Comparison of ENCODE assay signal across 18 cellular contexts in the genomic region with DNA sequence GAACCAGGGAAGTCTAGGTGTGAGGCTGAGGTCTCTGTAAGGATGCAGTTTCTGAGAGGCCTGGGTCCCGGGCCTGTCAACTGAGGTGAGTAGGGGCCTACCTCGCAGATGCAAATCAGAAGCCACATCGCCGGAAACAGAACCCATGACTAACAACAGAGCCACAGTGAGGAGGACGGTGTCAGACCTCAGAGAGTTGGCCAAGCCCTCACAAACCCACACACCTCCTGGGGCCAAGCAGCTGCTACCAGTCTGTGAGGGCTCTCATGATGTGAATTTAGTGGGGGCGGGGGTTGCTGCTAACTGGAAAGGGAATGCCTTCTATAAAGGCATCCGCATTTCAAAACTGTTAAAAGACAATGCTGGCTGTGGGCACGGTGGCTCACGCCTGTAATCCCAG.
DNase-seq lines count a peak whose midpoint lies in the region; ATAC-seq, FAIRE-seq and TF ChIP-seq lines count a peak whose summit lies in the region.
"Had no signal": no experiment of that assay in that cellular context is flagged by ENCODE, and none has a peak within 500 bp of the region (broad histone marks: within the 10 kb centered on the region; RNA-seq: fewer than 3 reads in every experiment).

No MANE protein-coding gene starts in this region.

- H2AK5ac ChIP-seq in IMR-90 (ENCODE audit: low read depth, low read length): no peak overlapping the region

- H4K8ac ChIP-seq in IMR-90 (ENCODE audit: low read depth in 2 of 2, low read length in 2 of 2): no peak overlapping the region

- no peak for FAIRE-seq in HTR-8/SVneo (lab: Jason Lieb, UNC)
- FAIRE-seq in RCC 7860 (lab: Jason Lieb, UNC): no peak

- TF ChIP-seq CTCF in IMR-90 (conservative IDR thresholded peaks at IDR 0.05; ENCODE audit: low read depth, low read length): no peak

- H2AFZ ChIP-seq in IMR-90 (replicated peaks; ENCODE audit: low read length, poor library complexity): peak overlapping the region; percentile 32

- H3K9me3 Mint-ChIP-seq in activated CD4-positive, alpha-beta T cell treated with anti-CD3 and anti-CD28 coated beads for 36 hours (ENCODE audit: low read depth): no peaks in the 10 kb centered on the region
- H3K9me3 Mint-ChIP-seq in stimulated activated effector memory CD8-positive, alpha-beta T cell treated with anti-CD3 and anti-CD28 coated beads, Interleukin-12 subunit alpha, Interleukin-12 subunit beta, amount 100 ng/mL, for 72 hours: no peaks in the 10 kb centered on the region

- H3K27ac Mint-ChIP-seq in activated CD4-positive, alpha-beta T cell treated with anti-CD3 and anti-CD28 coated beads for 36 hours: no peak overlapping the region
- H3K27ac Mint-ChIP-seq in stimulated activated effector memory CD8-positive, alpha-beta T cell treated with anti-CD3 and anti-CD28 coated beads, Interleukin-12 subunit alpha, Interleukin-12 subunit beta, amount 100 ng/mL, for 72 hours: no peak overlapping the region

- no peak overlapping the region for H4K91ac ChIP-seq in IMR-90 (ENCODE audit: insufficient read depth, low read depth, low read length)

- H3K14ac ChIP-seq in IMR-90 (replicated peaks; ENCODE audit: low read depth, low read length): no peak overlapping the region

- H3K27me3 Mint-ChIP-seq in activated CD4-positive, alpha-beta T cell treated with anti-CD3 and anti-CD28 coated beads for 36 hours: no peaks in the 10 kb centered on the region

- no peak overlapping the region for H2BK120ac ChIP-seq in IMR-90 (ENCODE audit: low read depth, low read length)

- H4K20me1 ChIP-seq in IMR-90 (ENCODE audit: insufficient read depth, low read length): no peaks in the 10 kb centered on the region
- H4K20me1 ChIP-seq: BLaER1 treated with 17β-estradiol and CSF1 and Interleukin-3, amounts not matched to agents 10 nM and 100 nM had no signal

- H3K36me3 Mint-ChIP-seq in activated CD4-positive, alpha-beta T cell treated with anti-CD3 and anti-CD28 coated beads for 36 hours (ENCODE audit: low read depth): no peaks in the 10 kb centered on the region
- no peaks in the 10 kb centered on the region for H3K36me3 Mint-ChIP-seq in stimulated activated effector memory CD8-positive, alpha-beta T cell treated with anti-CD3 and anti-CD28 coated beads, Interleukin-12 subunit alpha, Interleukin-12 subunit beta, amount 100 ng/mL, for 72 hours

- no peak overlapping the region for H4K5ac ChIP-seq in IMR-90 (ENCODE audit: low read depth, low read length)

- in situ Hi-C loops in IMR-90 (cut with MboI; ENCODE audit: low sequenced_read_pairs): no loop called here

- no peaks in the 10 kb centered on the region for H3K4me1 Mint-ChIP-seq in activated CD4-positive, alpha-beta T cell treated with anti-CD3 and anti-CD28 coated beads for 36 hours
- peaks cover 5% of the 10 kb centered on the region for H3K4me1 Mint-ChIP-seq in stimulated activated effector memory CD8-positive, alpha-beta T cell treated with anti-CD3 and anti-CD28 coated beads, Interleukin-12 subunit alpha, Interleukin-12 subunit beta, amount 100 ng/mL, for 72 hours

- peak; percentile 9 for DNase-seq in activated CD4-positive, alpha-beta T cell treated with anti-CD3 and anti-CD28 coated beads for 36 hours
- no peak for DNase-seq in activated CD4-positive, alpha-beta T cell treated with anti-CD3 and anti-CD28 coated beads, Interleukin-2, amount 50 U/mL, for 4 hours
- no peak for DNase-seq in IMR-90
- DNase-seq in iPS-NIHi7 (ENCODE audit: extremely low spot score): peak; percentile 12
- DNase-seq in stimulated activated effector memory CD8-positive, alpha-beta T cell treated with anti-CD3 and anti-CD28 coated beads, Interleukin-12 subunit alpha, Interleukin-12 subunit beta, amount 100 ng/mL, for 72 hours (ENCODE audit: low spot score in 2 of 2): no peak
- DNase-seq in HTR-8/SVneo (ENCODE audit: insufficient read length, low spot score): no peak
- no peak for DNase-seq in RCC 7860 (ENCODE audit: low spot score)
- DNase-seq: 8988T, DMS 273 treated with DMSO at 0.1 percent for 48 hours, H7, NCI-H1048, NCI-H146, NCI-H446, Peyer's patch, SHP77 had no signal

- no peak overlapping the region for H2BK20ac ChIP-seq in IMR-90 (ENCODE audit: low read depth, low read length)

- no peak for ATAC-seq in activated CD4-positive, alpha-beta T cell treated with anti-CD3 and anti-CD28 coated beads for 36 hours
- no peak for ATAC-seq in IMR-90 (ENCODE audit: low read depth)
- peak; percentile 43 for ATAC-seq in stimulated activated effector memory CD8-positive, alpha-beta T cell treated with anti-CD3 and anti-CD28 coated beads, Interleukin-12 subunit alpha, Interleukin-12 subunit beta, amount 100 ng/mL, for 72 hours
- ATAC-seq in HG02852 (IDR thresholded peaks at IDR 0.05; ENCODE audit: unreplicated experiment): no peak
- ATAC-seq: SK-N-SH treated with all-trans-retinoic acid at 6 μM for 48 hours had no signal

- H3K79me1 ChIP-seq in IMR-90 (ENCODE audit: low read depth in 1 of 2, low read length in 2 of 2): no peaks in the 10 kb centered on the region

- no peak for TF ChIP-seq POLR2A in IMR-90 (IDR thresholded peaks at IDR 0.05; ENCODE audit: low read depth, low read length)

- H3K9me3 ChIP-seq in IMR-90 (ENCODE audit: control insufficient read depth, insufficient read depth, low read length): no peaks in the 10 kb centered on the region
- H3K9me3 ChIP-seq: BLaER1 treated with 17β-estradiol and CSF1 and Interleukin-3, amounts not matched to agents 10 nM and 100 nM; Peyer's patch had no signal

- H2AK9ac ChIP-seq in IMR-90 (replicated peaks; ENCODE audit: low read depth, low read length, poor library complexity): no peak overlapping the region

- no peak for TF ChIP-seq RAD21 in IMR-90 (IDR thresholded peaks at IDR 0.05; ENCODE audit: low read length)

- POLR2A ChIA-PET in activated CD4-positive, alpha-beta T cell treated with anti-CD3 and anti-CD28 coated beads for 36 hours (lab: Charles Lee): no interaction called here
- POLR2A ChIA-PET in IMR-90 (lab: Charles Lee; ENCODE audit: unreplicated experiment): no interaction called here

- no peak overlapping the region for H2BK15ac ChIP-seq in IMR-90 (ENCODE audit: low read depth, low read length)

- H3K56ac ChIP-seq in IMR-90 (ENCODE audit: extremely low read depth, insufficient read depth, low read length): no peak overlapping the region

- dilution Hi-C loops in IMR-90 (cut with HindIII; ENCODE audit: low sequenced_read_pairs, unreplicated experiment): no loop called here

- 68% methylated on average over 3 of the region's 9 CpGs; no CpG with 5 or more reads in 1 of the 2 experiments for WGBS in IMR-90 (ENCODE audit: extremely low coverage in 2 of 2, insufficient read length in 1 of 2), 2 experiments

- CTCF ChIA-PET in activated CD4-positive, alpha-beta T cell treated with anti-CD3 and anti-CD28 coated beads for 36 hours (lab: Charles Lee): no interaction called here
- CTCF ChIA-PET in IMR-90 (lab: Yijun Ruan, JAX): no interaction called here

- no peak overlapping the region for H3K23ac ChIP-seq in IMR-90 (ENCODE audit: low read depth, low read length)

- no peak overlapping the region for H3K4me3 ChIP-seq in IMR-90 (ENCODE audit: insufficient read depth, low read depth, low read length)
- H3K4me3 ChIP-seq: BLaER1 treated with 17β-estradiol and CSF1 and Interleukin-3, amounts not matched to agents 10 nM and 100 nM; Peyer's patch had no signal

- intact Hi-C loops in activated CD4-positive, alpha-beta T cell treated with anti-CD3 and anti-CD28 coated beads for 36 hours (cut with DNase I, micrococcal nuclease): no loop called here
- intact Hi-C loops in IMR-90 (cut with micrococcal nuclease): no loop called here

- no peaks in the 10 kb centered on the region for H3K36me3 ChIP-seq in IMR-90 (ENCODE audit: control insufficient read depth, insufficient read depth, low read length)
- H3K36me3 ChIP-seq: BLaER1 treated with 17β-estradiol and CSF1 and Interleukin-3, amounts not matched to agents 10 nM and 100 nM; Peyer's patch had no signal

- no peak overlapping the region for H3K18ac ChIP-seq in IMR-90 (ENCODE audit: low read depth, low read length)

- no peak overlapping the region for H3K4me3 Mint-ChIP-seq in activated CD4-positive, alpha-beta T cell treated with anti-CD3 and anti-CD28 coated beads for 36 hours
- no peak overlapping the region for H3K4me3 Mint-ChIP-seq in stimulated activated effector memory CD8-positive, alpha-beta T cell treated with anti-CD3 and anti-CD28 coated beads, Interleukin-12 subunit alpha, Interleukin-12 subunit beta, amount 100 ng/mL, for 72 hours

- no peaks in the 10 kb centered on the region for H3K4me1 ChIP-seq in IMR-90 (ENCODE audit: control insufficient read depth, insufficient read depth, low read length)
- H3K4me1 ChIP-seq: BLaER1 treated with 17β-estradiol and CSF1 and Interleukin-3, amounts not matched to agents 10 nM and 100 nM; Peyer's patch had no signal

- no peak overlapping the region for H2BK5ac ChIP-seq in IMR-90 (ENCODE audit: low read depth, low read length, poor library complexity, severe bottlenecking)

- no peak overlapping the region for H3K4me2 ChIP-seq in IMR-90 (ENCODE audit: low read depth, low read length)
- H3K4me2 ChIP-seq: BLaER1 treated with 17β-estradiol and CSF1 and Interleukin-3, amounts not matched to agents 10 nM and 100 nM had no signal

- no TSS peak for BruUV-seq in IMR-90 (replicated peaks; lab: Mats Ljungman, UMichigan)

- H3K9me1 ChIP-seq in IMR-90 (ENCODE audit: insufficient read depth, low read length): no peaks in the 10 kb centered on the region

- no peak overlapping the region for H3K27ac ChIP-seq in IMR-90 (ENCODE audit: insufficient read depth, low read length)
- H3K27ac ChIP-seq: BLaER1 treated with 17β-estradiol and CSF1 and Interleukin-3, amounts not matched to agents 10 nM and 100 nM; Peyer's patch had no signal

- H3K9ac ChIP-seq in IMR-90 (ENCODE audit: low read depth, low read length): no peak overlapping the region
- H3K9ac ChIP-seq: BLaER1 treated with 17β-estradiol and CSF1 and Interleukin-3, amounts not matched to agents 10 nM and 100 nM had no signal

- H3K4ac ChIP-seq in IMR-90 (ENCODE audit: low read depth, low read length): no peak overlapping the region

- no peaks in the 10 kb centered on the region for H3K27me3 ChIP-seq in IMR-90 (ENCODE audit: control insufficient read depth, insufficient read depth, low read length)
- H3K27me3 ChIP-seq: BLaER1 treated with 17β-estradiol and CSF1 and Interleukin-3, amounts not matched to agents 10 nM and 100 nM; Peyer's patch had no signal

TF ChIP-seq in IMR-90, 13 proteins besides CTCF, POLR2A, EP300 and RAD21 (continues in another document):
- TF ChIP-seq, protein P1, sequence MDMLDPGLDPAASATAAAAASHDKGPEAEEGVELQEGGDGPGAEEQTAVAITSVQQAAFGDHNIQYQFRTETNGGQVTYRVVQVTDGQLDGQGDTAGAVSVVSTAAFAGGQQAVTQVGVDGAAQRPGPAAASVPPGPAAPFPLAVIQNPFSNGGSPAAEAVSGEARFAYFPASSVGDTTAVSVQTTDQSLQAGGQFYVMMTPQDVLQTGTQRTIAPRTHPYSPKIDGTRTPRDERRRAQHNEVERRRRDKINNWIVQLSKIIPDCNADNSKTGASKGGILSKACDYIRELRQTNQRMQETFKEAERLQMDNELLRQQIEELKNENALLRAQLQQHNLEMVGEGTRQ (IDR thresholded peaks at IDR 0.05; ENCODE audit: low read depth, low read length): no peak
- TF ChIP-seq MAFK (IDR thresholded peaks at IDR 0.05; ENCODE audit: low read depth, low read length) (no peak), CEBPB (IDR thresholded peaks at IDR 0.05; ENCODE audit: low read depth, low read length) (no peak), CHD1 (IDR thresholded peaks at IDR 0.05; ENCODE audit: low read depth, low read length) (no peak)

Comparison
In these comparisons a context has a peak if more than half of its experiments do, and no peak if none do; other contexts are left out.
1. DNase-seq: peak in activated CD4-positive, alpha-beta T cell treated with anti-CD3 and anti-CD28 coated beads for 36 hours (single experiment) and iPS-NIHi7 (single experiment); none in activated CD4-positive, alpha-beta T cell treated with anti-CD3 and anti-CD28 coated beads, Interleukin-2, amount 50 U/mL, for 4 hours (0 of 2), IMR-90 (single experiment), stimulated activated effector memory CD8-positive, alpha-beta T cell treated with anti-CD3 and anti-CD28 coated beads, Interleukin-12 subunit alpha, Interleukin-12 subunit beta, amount 100 ng/mL, for 72 hours (0 of 2), HTR-8/SVneo (single experiment) and RCC 7860 (single experiment).